ENCODE assay signal across 25 cellular contexts in the genomic region with DNA sequence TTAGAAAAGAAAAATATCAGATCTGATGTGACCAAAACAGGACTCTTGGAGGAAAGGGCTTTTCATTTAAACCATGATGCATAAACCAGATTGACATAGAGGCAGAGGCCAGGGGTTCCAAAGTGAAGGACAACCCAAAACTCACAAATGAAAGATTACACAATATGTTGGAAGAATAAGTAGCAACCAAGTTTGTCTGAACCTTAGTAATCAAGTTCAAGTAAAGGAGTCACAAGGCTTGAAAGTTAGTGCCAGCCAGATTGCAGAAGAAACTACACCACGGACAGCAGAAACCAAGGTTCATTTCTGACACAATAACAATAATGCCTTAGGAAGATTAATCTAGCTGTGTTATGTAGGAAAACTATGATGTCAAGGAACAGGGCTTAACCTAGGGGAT.
"Had no signal": no experiment of that assay in that cellular context is flagged by ENCODE, and none has a peak within 500 bp of the region (broad histone marks: within the 10 kb centered on the region; RNA-seq: fewer than 3 reads in every experiment).

No MANE protein-coding gene starts in this region.

- FAIRE-seq: endometrium, frontal cortex, islet of Langerhans, keratinocyte had no signal

- H3K27me3 Mint-ChIP-seq: effector memory CD8-positive, alpha-beta T cell had no signal

- H3K36me3 Mint-ChIP-seq: mesothelial cell of epicardium had no signal

- DNase-seq: colonic mucosa; cortex of kidney; effector CD8-positive, alpha-beta T cell; effector memory CD8-positive, alpha-beta T cell; endodermal cell; erythroblast; esophagus squamous epithelium; foreskin keratinocyte; heart left ventricle; left cardiac atrium; left lung; left ventricle myocardium superior; lower lobe of right lung; mesenchymal stem cell; mucosa of descending colon had no signal

- H3K4me3 Mint-ChIP-seq: dendritic cell treated with granulocyte-macrophage colony-stimulating factor and Interleukin-4, amounts not matched to agents 40 ng/mL and 50 ng/mL, for 4 days; effector memory CD8-positive, alpha-beta T cell; endodermal cell; mesothelial cell of epicardium had no signal

- H3K79me2 ChIP-seq: hepatocyte had no signal

- H3K36me3 ChIP-seq: colonic mucosa, esophagus squamous epithelium, gastroesophageal sphincter, heart left ventricle, left lung, lower lobe of right lung had no signal

- H3K27ac Mint-ChIP-seq: dendritic cell treated with granulocyte-macrophage colony-stimulating factor and Interleukin-4, amounts not matched to agents 40 ng/mL and 50 ng/mL, for 4 days; effector memory CD8-positive, alpha-beta T cell; endodermal cell; mesothelial cell of epicardium had no signal

- H3K9me3 Mint-ChIP-seq: endodermal cell, mesothelial cell of epicardium had no signal

- H3K4me1 Mint-ChIP-seq: mesothelial cell of epicardium had no signal

- H3K4me2 ChIP-seq: hepatocyte had no signal

- H3K27me3 ChIP-seq: colonic mucosa, esophagus squamous epithelium, foreskin keratinocyte, gastroesophageal sphincter, heart left ventricle, hepatocyte, left lung had no signal

- ATAC-seq: effector memory CD8-positive, alpha-beta T cell; esophagus mucosa; foreskin keratinocyte; gastroesophageal sphincter; heart left ventricle; left cardiac atrium; left lung; left ventricle myocardium superior; lower lobe of right lung; mucosa of descending colon had no signal

- H2AFZ ChIP-seq: hepatocyte had no signal

- H3K4me1 ChIP-seq: colonic mucosa, esophagus squamous epithelium, foreskin keratinocyte, gastroesophageal sphincter, heart left ventricle, left lung, lower lobe of right lung had no signal

- H3K4me3 ChIP-seq: colonic mucosa, esophagus squamous epithelium, gastroesophageal sphincter, heart left ventricle, hepatocyte, left lung, lower lobe of right lung, mucosa of descending colon had no signal

- H3K9me3 ChIP-seq: colonic mucosa, esophagus squamous epithelium, gastroesophageal sphincter, heart left ventricle, left lung, lower lobe of right lung, mucosa of descending colon had no signal

- H3K27ac ChIP-seq: colonic mucosa, epithelial cell of prostate, esophagus squamous epithelium, foreskin keratinocyte, gastroesophageal sphincter, heart left ventricle, hepatocyte, left lung, lower lobe of right lung had no signal
